In the genomic region with DNA sequence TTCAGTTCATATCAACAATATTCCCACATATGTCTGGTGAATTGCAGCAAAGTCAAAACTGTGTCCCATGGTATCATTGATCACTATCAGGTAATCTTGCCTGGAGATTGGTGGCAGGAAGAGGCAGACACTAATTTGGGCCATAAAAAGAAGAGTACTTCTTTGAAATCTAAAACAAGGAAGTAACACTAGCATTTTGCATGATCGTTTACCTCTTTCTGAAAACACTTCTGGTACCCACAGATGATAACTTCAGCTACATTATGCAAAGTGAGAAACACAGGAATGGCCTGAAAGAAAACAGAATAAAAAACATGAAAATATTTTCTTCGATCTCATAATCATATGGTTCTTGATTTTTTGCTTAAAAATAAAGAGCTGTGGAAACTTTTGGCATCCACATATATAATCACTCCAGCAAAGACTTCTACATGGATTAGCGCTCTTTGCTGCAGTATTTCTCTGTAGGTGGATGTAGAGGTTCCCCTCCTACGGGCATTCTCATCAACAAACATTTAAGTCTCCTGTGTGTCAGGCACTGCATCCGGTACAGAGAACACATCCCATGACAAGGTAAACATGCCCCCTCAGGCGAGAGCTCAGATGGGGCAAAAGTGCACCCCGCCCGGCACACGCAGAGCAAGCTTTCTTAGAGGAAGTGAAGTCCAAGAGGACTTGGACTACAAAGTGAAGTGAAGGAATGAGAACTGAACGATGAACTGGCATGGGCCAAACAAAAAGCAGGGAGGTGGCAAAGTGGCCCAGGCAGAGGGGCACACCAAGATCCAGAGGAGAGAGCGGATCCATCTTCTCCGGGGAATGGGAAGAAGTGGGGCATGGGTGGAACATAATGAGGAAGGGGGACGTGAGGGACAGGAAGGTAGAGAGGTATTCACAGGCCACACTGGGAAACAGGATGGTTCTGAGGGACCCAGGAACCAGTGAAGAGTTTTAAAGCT, we compare ENCODE assay signal across 12 cellular contexts.
DNase-seq lines count a peak whose midpoint lies in the region; ATAC-seq, FAIRE-seq and TF ChIP-seq lines count a peak whose summit lies in the region.
"Had no signal": no experiment of that assay in that cellular context is flagged by ENCODE, and none has a peak within 500 bp of the region (broad histone marks: within the 10 kb centered on the region; RNA-seq: fewer than 3 reads in every experiment).

No MANE protein-coding gene starts in this region.

- peaks cover 19% of the 10 kb centered on the region for H3K4me1 Mint-ChIP-seq in activated naive CD8-positive, alpha-beta T cell treated with anti-CD3 and anti-CD28 coated beads, Interleukin-2, amount 10 ng/mL, durations not matched to agents 7 days and 5 days

- H3K9me3 ChIP-seq in A549 (no peaks in the 10 kb centered on the region), heart left ventricle (no peaks in the 10 kb centered on the region)

- H3K9me3 Mint-ChIP-seq in activated naive CD8-positive, alpha-beta T cell treated with anti-CD3 and anti-CD28 coated beads, Interleukin-2, amount 10 ng/mL, durations not matched to agents 7 days and 5 days, result no peaks in the 10 kb centered on the region

- TF ChIP-seq EP300 in A549 (IDR thresholded peaks at IDR 0.05), result no peak

- H3K4me1 ChIP-seq in A549 (peaks cover 23% of the 10 kb centered on the region), heart left ventricle (no peaks in the 10 kb centered on the region)

- no peak for ATAC-seq in A549
- ATAC-seq in GM18511 (IDR thresholded peaks at IDR 0.05; ENCODE audit: unreplicated experiment), result peak; percentile 61
- ATAC-seq in HG03342 (IDR thresholded peaks at IDR 0.05; ENCODE audit: unreplicated experiment), result peak; percentile 55
- ATAC-seq in activated naive CD8-positive, alpha-beta T cell treated with anti-CD3 and anti-CD28 coated beads, Interleukin-2, amount 10 ng/mL, durations not matched to agents 7 days and 5 days (ENCODE audit: low read depth), result peak; percentile 45
- ATAC-seq in esophagus mucosa, result no peak
- ATAC-seq in GM19023 (IDR thresholded peaks at IDR 0.05; ENCODE audit: unreplicated experiment), result no peak
- no peak for ATAC-seq in heart left ventricle

- H3K4me2 ChIP-seq in A549, result 0 out of 3 replicates have a peak overlapping the region, but pooled peaks have one; percentile 12

- 60% methylated on average over 11 of the region's 13 CpGs for WGBS in A549 (ENCODE audit: missing lambda C conversion rate)
- 88 to 92% (median 91%) methylated on average over 13 of the region's 13 CpGs for WGBS in heart left ventricle, 4 donors

- TF ChIP-seq RAD21 in A549 (conservative IDR thresholded peaks at IDR 0.05 in 1 of 2, IDR thresholded peaks at IDR 0.05 in 1 of 2), result no peak

- H3K36me3 ChIP-seq in heart left ventricle, result peaks cover 0 to 7% (median 0%) of the 10 kb centered on the region in 9 donors

- peak overlapping the region; percentile 5 for H3K4me3 Mint-ChIP-seq in activated naive CD8-positive, alpha-beta T cell treated with anti-CD3 and anti-CD28 coated beads, Interleukin-2, amount 10 ng/mL, durations not matched to agents 7 days and 5 days

- no peak for TF ChIP-seq CTCF in A549 (IDR thresholded peaks at IDR 0.05)
- no peak for TF ChIP-seq CTCF in heart left ventricle (IDR thresholded peaks at IDR 0.05)

- no peak for DNase-seq in A549 (ENCODE audit: low read depth in 1 of 2, low spot score in 1 of 2)
- no peak for DNase-seq in activated naive CD8-positive, alpha-beta T cell treated with anti-CD3 and anti-CD28 coated beads, Interleukin-2, amount 10 ng/mL, durations not matched to agents 7 days and 5 days
- DNase-seq in heart left ventricle, result no peak
- no peak for DNase-seq in frontal cortex (ENCODE audit: low spot score in 2 of 2)
- DNase-seq: NCI-H1105, NCI-H774, SW 1271 had no signal

- H3K27me3 Mint-ChIP-seq in activated naive CD8-positive, alpha-beta T cell treated with anti-CD3 and anti-CD28 coated beads, Interleukin-2, amount 10 ng/mL, durations not matched to agents 7 days and 5 days, result no peaks in the 10 kb centered on the region

- no peak overlapping the region for H3K4me3 ChIP-seq in A549
- no peak overlapping the region for H3K4me3 ChIP-seq in heart left ventricle

- POLR2A ChIA-PET in A549 (lab: Yijun Ruan, JAX), result no interaction called here
- POLR2A ChIA-PET in activated naive CD8-positive, alpha-beta T cell treated with anti-CD3 and anti-CD28 coated beads, Interleukin-2, amount 10 ng/mL, durations not matched to agents 7 days and 5 days (lab: Charles Lee), result no interaction called here

- intact Hi-C loops in heart left ventricle (cut with DNase I), result loop anchor here in 3 of 10 donors (10.0 kb wide), 1 partner anchor 350 kb away; no protein-coding TSS in a partner anchor

- CTCF ChIA-PET in A549 (lab: Yijun Ruan, JAX), result interaction anchor here (1.2 to 1.3 kb wide), 2 partner anchors 27 to 121 kb away, joined by 3 to 5 read pairs; no protein-coding TSS in a partner anchor

- H3K27me3 ChIP-seq in heart left ventricle, result no peaks in the 10 kb centered on the region

- peak overlapping the region; percentile 80 for H3K27ac Mint-ChIP-seq in activated naive CD8-positive, alpha-beta T cell treated with anti-CD3 and anti-CD28 coated beads, Interleukin-2, amount 10 ng/mL, durations not matched to agents 7 days and 5 days

- peak overlapping the region in 1 of 2 experiments; percentile 47; a peak in 2 of 6 replicates for H3K27ac ChIP-seq in A549
- H3K27ac ChIP-seq in heart left ventricle, result no peak overlapping the region

- H3K36me3 Mint-ChIP-seq in activated naive CD8-positive, alpha-beta T cell treated with anti-CD3 and anti-CD28 coated beads, Interleukin-2, amount 10 ng/mL, durations not matched to agents 7 days and 5 days, result peaks cover 3% of the 10 kb centered on the region

- TF ChIP-seq POLR2A in A549 (IDR thresholded peaks at IDR 0.05; ENCODE audit: low read length) (no peak), heart left ventricle (IDR thresholded peaks at IDR 0.05) (no peak)

- FAIRE-seq in A549 (lab: Jason Lieb, UNC) (no peak), frontal cortex (lab: Jason Lieb, UNC) (no peak)
- FAIRE-seq: endometrium had no signal

TF ChIP-seq in A549, 52 proteins besides CTCF, POLR2A, EP300 and RAD21 (continues in another document):
- TF ChIP-seq EHF (CRISPR knock-in tag; IDR thresholded peaks at IDR 0.05) (no peak), JUN (IDR thresholded peaks at IDR 0.05) (no peak), KDM1A (IDR thresholded peaks at IDR 0.05; ENCODE audit: low read depth) (no peak), CHD4 (IDR thresholded peaks at IDR 0.05; ENCODE audit: borderline replicate concordance) (no peak), MYC (IDR thresholded peaks at IDR 0.05; ENCODE audit: borderline replicate concordance, low read length) (no peak), RFX5 (IDR thresholded peaks at IDR 0.05) (no peak), ESRRA (IDR thresholded peaks at IDR 0.05; ENCODE audit: borderline replicate concordance, low read length) (no peak), HEYL (CRISPR knock-in tag; IDR thresholded peaks at IDR 0.05) (no peak), BHLHE40 (IDR thresholded peaks at IDR 0.05; ENCODE audit: low read depth, low read length) (no peak), RARB (CRISPR knock-in tag; IDR thresholded peaks at IDR 0.05) (no peak)
- TF ChIP-seq, protein P1, sequence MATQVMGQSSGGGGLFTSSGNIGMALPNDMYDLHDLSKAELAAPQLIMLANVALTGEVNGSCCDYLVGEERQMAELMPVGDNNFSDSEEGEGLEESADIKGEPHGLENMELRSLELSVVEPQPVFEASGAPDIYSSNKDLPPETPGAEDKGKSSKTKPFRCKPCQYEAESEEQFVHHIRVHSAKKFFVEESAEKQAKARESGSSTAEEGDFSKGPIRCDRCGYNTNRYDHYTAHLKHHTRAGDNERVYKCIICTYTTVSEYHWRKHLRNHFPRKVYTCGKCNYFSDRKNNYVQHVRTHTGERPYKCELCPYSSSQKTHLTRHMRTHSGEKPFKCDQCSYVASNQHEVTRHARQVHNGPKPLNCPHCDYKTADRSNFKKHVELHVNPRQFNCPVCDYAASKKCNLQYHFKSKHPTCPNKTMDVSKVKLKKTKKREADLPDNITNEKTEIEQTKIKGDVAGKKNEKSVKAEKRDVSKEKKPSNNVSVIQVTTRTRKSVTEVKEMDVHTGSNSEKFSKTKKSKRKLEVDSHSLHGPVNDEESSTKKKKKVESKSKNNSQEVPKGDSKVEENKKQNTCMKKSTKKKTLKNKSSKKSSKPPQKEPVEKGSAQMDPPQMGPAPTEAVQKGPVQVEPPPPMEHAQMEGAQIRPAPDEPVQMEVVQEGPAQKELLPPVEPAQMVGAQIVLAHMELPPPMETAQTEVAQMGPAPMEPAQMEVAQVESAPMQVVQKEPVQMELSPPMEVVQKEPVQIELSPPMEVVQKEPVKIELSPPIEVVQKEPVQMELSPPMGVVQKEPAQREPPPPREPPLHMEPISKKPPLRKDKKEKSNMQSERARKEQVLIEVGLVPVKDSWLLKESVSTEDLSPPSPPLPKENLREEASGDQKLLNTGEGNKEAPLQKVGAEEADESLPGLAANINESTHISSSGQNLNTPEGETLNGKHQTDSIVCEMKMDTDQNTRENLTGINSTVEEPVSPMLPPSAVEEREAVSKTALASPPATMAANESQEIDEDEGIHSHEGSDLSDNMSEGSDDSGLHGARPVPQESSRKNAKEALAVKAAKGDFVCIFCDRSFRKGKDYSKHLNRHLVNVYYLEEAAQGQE (IDR thresholded peaks at IDR 0.05), result no peak
- TF ChIP-seq, protein P2, sequence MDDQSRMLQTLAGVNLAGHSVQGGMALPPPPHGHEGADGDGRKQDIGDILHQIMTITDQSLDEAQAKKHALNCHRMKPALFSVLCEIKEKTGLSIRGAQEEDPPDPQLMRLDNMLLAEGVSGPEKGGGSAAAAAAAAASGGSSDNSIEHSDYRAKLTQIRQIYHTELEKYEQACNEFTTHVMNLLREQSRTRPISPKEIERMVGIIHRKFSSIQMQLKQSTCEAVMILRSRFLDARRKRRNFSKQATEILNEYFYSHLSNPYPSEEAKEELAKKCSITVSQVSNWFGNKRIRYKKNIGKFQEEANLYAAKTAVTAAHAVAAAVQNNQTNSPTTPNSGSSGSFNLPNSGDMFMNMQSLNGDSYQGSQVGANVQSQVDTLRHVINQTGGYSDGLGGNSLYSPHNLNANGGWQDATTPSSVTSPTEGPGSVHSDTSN (IDR thresholded peaks at IDR 0.05), result no peak
- TF ChIP-seq, protein P3, sequence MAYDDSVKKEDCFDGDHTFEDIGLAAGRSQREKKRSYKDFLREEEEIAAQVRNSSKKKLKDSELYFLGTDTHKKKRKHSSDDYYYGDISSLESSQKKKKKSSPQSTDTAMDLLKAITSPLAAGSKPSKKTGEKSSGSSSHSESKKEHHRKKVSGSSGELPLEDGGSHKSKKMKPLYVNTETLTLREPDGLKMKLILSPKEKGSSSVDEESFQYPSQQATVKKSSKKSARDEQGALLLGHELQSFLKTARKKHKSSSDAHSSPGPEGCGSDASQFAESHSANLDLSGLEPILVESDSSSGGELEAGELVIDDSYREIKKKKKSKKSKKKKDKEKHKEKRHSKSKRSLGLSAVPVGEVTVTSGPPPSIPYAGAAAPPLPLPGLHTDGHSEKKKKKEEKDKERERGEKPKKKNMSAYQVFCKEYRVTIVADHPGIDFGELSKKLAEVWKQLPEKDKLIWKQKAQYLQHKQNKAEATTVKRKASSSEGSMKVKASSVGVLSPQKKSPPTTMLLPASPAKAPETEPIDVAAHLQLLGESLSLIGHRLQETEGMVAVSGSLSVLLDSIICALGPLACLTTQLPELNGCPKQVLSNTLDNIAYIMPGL (CRISPR knock-in tag; IDR thresholded peaks at IDR 0.05; ENCODE audit: borderline replicate concordance), result no peak

Comparison
In these comparisons a context has a peak if more than half of its experiments do, and no peak if none do; other contexts are left out.
1. ATAC-seq: peak in GM18511 (single experiment), HG03342 (single experiment) and activated naive CD8-positive, alpha-beta T cell treated with anti-CD3 and anti-CD28 coated beads, Interleukin-2, amount 10 ng/mL, durations not matched to agents 7 days and 5 days (single experiment); none in A549 (0 of 2), esophagus mucosa (single experiment), GM19023 (single experiment) and heart left ventricle (0 of 4).